In the genomic region with DNA sequence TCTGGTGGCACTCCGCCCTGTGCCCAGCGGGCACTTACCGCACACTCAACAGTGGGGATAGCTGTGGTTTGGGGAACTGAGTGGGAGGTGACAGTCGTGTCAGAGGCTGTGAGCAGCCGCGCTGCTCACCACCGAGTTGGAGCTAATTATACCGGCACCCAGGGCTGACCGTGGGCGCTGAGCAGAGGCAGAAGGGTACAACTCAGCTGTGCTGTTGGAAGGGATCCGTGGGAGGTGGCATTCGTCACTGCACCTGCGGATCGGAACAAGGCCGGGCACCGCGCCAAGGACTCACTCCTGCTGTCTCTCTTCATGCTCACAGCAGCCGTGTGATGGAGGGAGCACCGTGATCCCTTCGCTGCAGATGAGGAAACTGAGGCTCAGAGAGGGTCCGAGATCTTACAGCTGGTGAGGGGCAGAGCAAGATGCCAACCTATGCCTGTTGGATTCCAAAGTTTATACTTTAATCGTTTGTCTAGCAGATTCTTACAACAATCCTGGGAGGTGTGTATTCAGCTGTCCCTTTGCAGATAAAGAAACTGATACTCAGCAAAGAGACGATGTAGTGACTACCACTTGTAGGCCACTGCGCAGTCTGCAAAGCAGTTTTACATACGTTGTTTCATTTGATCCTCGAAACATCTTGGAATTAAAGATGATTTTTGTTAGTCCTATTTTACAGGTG, we compare ENCODE assay signal across 1 cellular context.
TF ChIP-seq lines count a peak whose summit lies in the region.

No MANE protein-coding gene starts in this region.

TF ChIP-seq in GM12878, 131 proteins besides CTCF, POLR2A, EP300 and RAD21 (continued from another document):
- TF ChIP-seq IRF5 (IDR thresholded peaks at IDR 0.05; ENCODE audit: borderline replicate concordance) = peak; percentile 42; the same call in 1 of the 2 replicates
- TF ChIP-seq, protein P1, sequence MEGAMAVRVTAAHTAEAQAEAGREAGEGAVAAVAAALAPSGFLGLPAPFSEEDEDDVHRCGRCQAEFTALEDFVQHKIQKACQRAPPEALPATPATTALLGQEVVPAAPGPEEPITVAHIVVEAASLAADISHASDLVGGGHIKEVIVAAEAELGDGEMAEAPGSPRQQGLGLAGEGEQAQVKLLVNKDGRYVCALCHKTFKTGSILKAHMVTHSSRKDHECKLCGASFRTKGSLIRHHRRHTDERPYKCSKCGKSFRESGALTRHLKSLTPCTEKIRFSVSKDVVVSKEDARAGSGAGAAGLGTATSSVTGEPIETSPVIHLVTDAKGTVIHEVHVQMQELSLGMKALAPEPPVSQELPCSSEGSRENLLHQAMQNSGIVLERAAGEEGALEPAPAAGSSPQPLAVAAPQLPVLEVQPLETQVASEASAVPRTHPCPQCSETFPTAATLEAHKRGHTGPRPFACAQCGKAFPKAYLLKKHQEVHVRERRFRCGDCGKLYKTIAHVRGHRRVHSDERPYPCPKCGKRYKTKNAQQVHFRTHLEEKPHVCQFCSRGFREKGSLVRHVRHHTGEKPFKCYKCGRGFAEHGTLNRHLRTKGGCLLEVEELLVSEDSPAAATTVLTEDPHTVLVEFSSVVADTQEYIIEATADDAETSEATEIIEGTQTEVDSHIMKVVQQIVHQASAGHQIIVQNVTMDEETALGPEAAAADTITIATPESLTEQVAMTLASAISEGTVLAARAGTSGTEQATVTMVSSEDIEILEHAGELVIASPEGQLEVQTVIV (IDR thresholded peaks at IDR 0.05; ENCODE audit: borderline replicate concordance, partially characterized antibody) = no peak
- TF ChIP-seq IKZF2 (IDR thresholded peaks at IDR 0.05) = peak; percentile 93 to 95
- no peak for TF ChIP-seq RFX5 (IDR thresholded peaks at IDR 0.05; ENCODE audit: low read depth, low read length)
- peak; percentile 24; the same call in 1 of the 2 replicates for TF ChIP-seq CREM (IDR thresholded peaks at IDR 0.05; ENCODE audit: low read depth)
- TF ChIP-seq SRF (IDR thresholded peaks at IDR 0.05; ENCODE audit: low read depth in 2 of 2, low read length in 2 of 2) = no peak
- peak; percentile 39 to 80; a peak in 2 of 4 replicates for TF ChIP-seq BHLHE40 (IDR thresholded peaks at IDR 0.05; ENCODE audit: borderline replicate concordance in 1 of 2, low read depth in 2 of 2, low read length in 1 of 2)
- TF ChIP-seq EED (IDR thresholded peaks at IDR 0.05; ENCODE audit: low read depth) = peak; percentile 65
- peak; percentile 53; the same call in 1 of the 2 replicates for TF ChIP-seq NFXL1 (IDR thresholded peaks at IDR 0.05; ENCODE audit: borderline replicate concordance)
- TF ChIP-seq ZNF217 (IDR thresholded peaks at IDR 0.05) = 0 out of 2 replicates have a peak, but pooled peaks have one; percentile 53
- peak; percentile 50; the same call in 1 of the 2 replicates for TF ChIP-seq NR2F1 (conservative IDR thresholded peaks at IDR 0.05)
- TF ChIP-seq ZBTB40 (IDR thresholded peaks at IDR 0.05; ENCODE audit: borderline replicate concordance) = no peak
- peak; percentile 85 for TF ChIP-seq TCF12 (IDR thresholded peaks at IDR 0.05; ENCODE audit: low read depth, low read length)
- 0 out of 2 replicates have a peak, but pooled peaks have one; percentile 35 for TF ChIP-seq BCL11A (IDR thresholded peaks at IDR 0.05; ENCODE audit: low read depth, low read length)
- TF ChIP-seq BACH1 (IDR thresholded peaks at IDR 0.05; ENCODE audit: borderline replicate concordance) = no peak; the same call in 1 of the 2 replicates
- TF ChIP-seq MLLT1 (IDR thresholded peaks at IDR 0.05) = 0 out of 2 replicates have a peak, but pooled peaks have one; percentile 18
- TF ChIP-seq IKZF1 (conservative IDR thresholded peaks at IDR 0.05) = peak; percentile 95
- TF ChIP-seq, protein P2, sequence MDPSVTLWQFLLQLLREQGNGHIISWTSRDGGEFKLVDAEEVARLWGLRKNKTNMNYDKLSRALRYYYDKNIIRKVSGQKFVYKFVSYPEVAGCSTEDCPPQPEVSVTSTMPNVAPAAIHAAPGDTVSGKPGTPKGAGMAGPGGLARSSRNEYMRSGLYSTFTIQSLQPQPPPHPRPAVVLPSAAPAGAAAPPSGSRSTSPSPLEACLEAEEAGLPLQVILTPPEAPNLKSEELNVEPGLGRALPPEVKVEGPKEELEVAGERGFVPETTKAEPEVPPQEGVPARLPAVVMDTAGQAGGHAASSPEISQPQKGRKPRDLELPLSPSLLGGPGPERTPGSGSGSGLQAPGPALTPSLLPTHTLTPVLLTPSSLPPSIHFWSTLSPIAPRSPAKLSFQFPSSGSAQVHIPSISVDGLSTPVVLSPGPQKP (IDR thresholded peaks at IDR 0.05; ENCODE audit: low read depth, low read length) = no peak
- TF ChIP-seq, protein P3, sequence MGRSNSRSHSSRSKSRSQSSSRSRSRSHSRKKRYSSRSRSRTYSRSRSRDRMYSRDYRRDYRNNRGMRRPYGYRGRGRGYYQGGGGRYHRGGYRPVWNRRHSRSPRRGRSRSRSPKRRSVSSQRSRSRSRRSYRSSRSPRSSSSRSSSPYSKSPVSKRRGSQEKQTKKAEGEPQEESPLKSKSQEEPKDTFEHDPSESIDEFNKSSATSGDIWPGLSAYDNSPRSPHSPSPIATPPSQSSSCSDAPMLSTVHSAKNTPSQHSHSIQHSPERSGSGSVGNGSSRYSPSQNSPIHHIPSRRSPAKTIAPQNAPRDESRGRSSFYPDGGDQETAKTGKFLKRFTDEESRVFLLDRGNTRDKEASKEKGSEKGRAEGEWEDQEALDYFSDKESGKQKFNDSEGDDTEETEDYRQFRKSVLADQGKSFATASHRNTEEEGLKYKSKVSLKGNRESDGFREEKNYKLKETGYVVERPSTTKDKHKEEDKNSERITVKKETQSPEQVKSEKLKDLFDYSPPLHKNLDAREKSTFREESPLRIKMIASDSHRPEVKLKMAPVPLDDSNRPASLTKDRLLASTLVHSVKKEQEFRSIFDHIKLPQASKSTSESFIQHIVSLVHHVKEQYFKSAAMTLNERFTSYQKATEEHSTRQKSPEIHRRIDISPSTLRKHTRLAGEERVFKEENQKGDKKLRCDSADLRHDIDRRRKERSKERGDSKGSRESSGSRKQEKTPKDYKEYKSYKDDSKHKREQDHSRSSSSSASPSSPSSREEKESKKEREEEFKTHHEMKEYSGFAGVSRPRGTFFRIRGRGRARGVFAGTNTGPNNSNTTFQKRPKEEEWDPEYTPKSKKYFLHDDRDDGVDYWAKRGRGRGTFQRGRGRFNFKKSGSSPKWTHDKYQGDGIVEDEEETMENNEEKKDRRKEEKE (IDR thresholded peaks at IDR 0.05) = no peak
- TF ChIP-seq TAF1 (IDR thresholded peaks at IDR 0.05; ENCODE audit: borderline replicate concordance, low read depth, low read length) = no peak
- peak in 1 of 2 experiments; percentile 23; a peak in 1 of 3 replicates for TF ChIP-seq EGR1 (IDR thresholded peaks at IDR 0.05; ENCODE audit: borderline replicate concordance in 1 of 2, low read depth in 2 of 2, low read length in 2 of 2)
- TF ChIP-seq NFIC (IDR thresholded peaks at IDR 0.05; ENCODE audit: low read depth, low read length) = 0 out of 2 replicates have a peak, but pooled peaks have one; percentile 29
- TF ChIP-seq GATAD2B (conservative IDR thresholded peaks at IDR 0.05; ENCODE audit: low read depth) = peak; percentile 91
- peak; percentile 68 for TF ChIP-seq LARP7 (IDR thresholded peaks at IDR 0.05)
- peak; percentile 47; the same call in 1 of the 2 replicates for TF ChIP-seq BMI1 (IDR thresholded peaks at IDR 0.05; ENCODE audit: borderline replicate concordance)
- TF ChIP-seq, protein P4, sequence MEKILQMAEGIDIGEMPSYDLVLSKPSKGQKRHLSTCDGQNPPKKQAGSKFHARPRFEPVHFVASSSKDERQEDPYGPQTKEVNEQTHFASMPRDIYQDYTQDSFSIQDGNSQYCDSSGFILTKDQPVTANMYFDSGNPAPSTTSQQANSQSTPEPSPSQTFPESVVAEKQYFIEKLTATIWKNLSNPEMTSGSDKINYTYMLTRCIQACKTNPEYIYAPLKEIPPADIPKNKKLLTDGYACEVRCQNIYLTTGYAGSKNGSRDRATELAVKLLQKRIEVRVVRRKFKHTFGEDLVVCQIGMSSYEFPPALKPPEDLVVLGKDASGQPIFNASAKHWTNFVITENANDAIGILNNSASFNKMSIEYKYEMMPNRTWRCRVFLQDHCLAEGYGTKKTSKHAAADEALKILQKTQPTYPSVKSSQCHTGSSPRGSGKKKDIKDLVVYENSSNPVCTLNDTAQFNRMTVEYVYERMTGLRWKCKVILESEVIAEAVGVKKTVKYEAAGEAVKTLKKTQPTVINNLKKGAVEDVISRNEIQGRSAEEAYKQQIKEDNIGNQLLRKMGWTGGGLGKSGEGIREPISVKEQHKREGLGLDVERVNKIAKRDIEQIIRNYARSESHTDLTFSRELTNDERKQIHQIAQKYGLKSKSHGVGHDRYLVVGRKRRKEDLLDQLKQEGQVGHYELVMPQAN (conservative IDR thresholded peaks at IDR 0.05) = 0 out of 2 replicates have a peak, but pooled peaks have one; percentile 58
- peak; percentile 54; the same call in 1 of the 2 replicates for TF ChIP-seq MEF2A (IDR thresholded peaks at IDR 0.05; ENCODE audit: insufficient read depth, low read depth, low read length)
- no peak for TF ChIP-seq STAT3 (IDR thresholded peaks at IDR 0.05; ENCODE audit: low read depth, low read length)
- 0 out of 2 replicates have a peak, but pooled peaks have one; percentile 38 for TF ChIP-seq TCF3 (IDR thresholded peaks at IDR 0.05; ENCODE audit: borderline replicate concordance, insufficient read depth, low read depth, low read length)
- no peak for TF ChIP-seq NR2C2 (IDR thresholded peaks at IDR 0.05; ENCODE audit: borderline replicate concordance, control insufficient read depth, insufficient read length, low read depth)
- peak; percentile 83 for TF ChIP-seq NBN (IDR thresholded peaks at IDR 0.05)
- TF ChIP-seq SIN3A (IDR thresholded peaks at IDR 0.05; ENCODE audit: low read depth, low read length) = no peak
